ENCODE assay signal across 1 cellular context in genomic region chr22:34115722-34116121, GRCh38.
TF ChIP-seq lines count a peak whose summit lies in the region.

No MANE protein-coding gene starts in this region.

TF ChIP-seq in liver, 16 proteins besides CTCF, POLR2A, EP300 and RAD21 (continued from another document):
- TF ChIP-seq ATF3 (IDR thresholded peaks at IDR 0.05): no peak
- peak; percentile 72 for TF ChIP-seq SP1 (IDR thresholded peaks at IDR 0.05)
- TF ChIP-seq RXRA (IDR thresholded peaks at IDR 0.05): peak; percentile 49 to 88
- no peak for TF ChIP-seq FOXA2 (IDR thresholded peaks at IDR 0.05)
- TF ChIP-seq REST (IDR thresholded peaks at IDR 0.05): peak; percentile 57
- peak; percentile 75 to 93 for TF ChIP-seq HNF4A (conservative IDR thresholded peaks at IDR 0.05)
- peak in 1 of 2 donors; percentile 86 for TF ChIP-seq JUND (IDR thresholded peaks at IDR 0.05)
- TF ChIP-seq HNF4G (IDR thresholded peaks at IDR 0.05): peak; percentile 43
- TF ChIP-seq YY1 (IDR thresholded peaks at IDR 0.05): peak; percentile 67
- peak in 1 of 2 donors; percentile 29 for TF ChIP-seq GABPA (IDR thresholded peaks at IDR 0.05 in 1 of 2, conservative IDR thresholded peaks at IDR 0.05 in 1 of 2)
